Comparison of ENCODE assay signal across 14 cellular contexts in genomic region chr10:43393606-43394360, GRCh38. TPM values are rescaled to one million over a fixed set of nuclear protein-coding genes. Genes with fewer than 3 reads are reported as not detected.
A peak's percentile ranks its signal among the peaks of the same experiment; 100 is the strongest.
DNase-seq lines count a peak whose midpoint lies in the region; ATAC-seq and TF ChIP-seq lines count a peak whose summit lies in the region.
"Had no signal": no experiment of that assay in that cellular context is flagged by ENCODE, and none has a peak within 500 bp of the region (broad histone marks: within the 10 kb centered on the region; RNA-seq: fewer than 3 reads in every experiment).

No MANE protein-coding gene starts in this region.

- no peak for ATAC-seq in activated T-helper 17 cell treated with anti-CD3 and anti-CD28 coated beads, Interleukin-2, amount 50 U/mL, for 72 hours (replicated peaks)
- ATAC-seq in natural killer cell treated with Interleukin-12 subunit alpha and Interleukin-12 subunit beta and Interleukin-15 and Interleukin-18, amount 100 ng/mL, for 72 hours: no peak
- ATAC-seq in GM21737 (IDR thresholded peaks at IDR 0.05; ENCODE audit: unreplicated experiment): no peak
- ATAC-seq: activated CD4-positive, CD25-positive, alpha-beta regulatory T cell treated with anti-CD3 and anti-CD28 coated beads, Interleukin-2, amount 50 U/mL, for 24 hours had no signal

- H3K27me3 ChIP-seq in Karpas-422 (ENCODE audit: low read length) (no peaks in the 10 kb centered on the region), testis (no peaks in the 10 kb centered on the region)

- 0 out of 2 replicates have a peak overlapping the region, but pooled peaks have one; percentile 93 for H3K9ac ChIP-seq in Karpas-422 (ENCODE audit: low read length)

- peaks cover 99% of the 10 kb centered on the region for H3K36me3 Mint-ChIP-seq in activated T-helper 17 cell treated with anti-CD3 and anti-CD28 coated beads, Interleukin-2, amount 50 U/mL, for 72 hours (ENCODE audit: low read depth)
- peaks cover 52% of the 10 kb centered on the region for H3K36me3 Mint-ChIP-seq in natural killer cell treated with Interleukin-12 subunit alpha and Interleukin-12 subunit beta and Interleukin-15 and Interleukin-18, amount 100 ng/mL, for 72 hours

- 71 to 80% methylated on average over 3 of the region's 3 CpGs for WGBS in testis, 2 donors

- peaks cover 62% of the 10 kb centered on the region for H3K36me3 ChIP-seq in Karpas-422 (ENCODE audit: insufficient read depth, low read length)
- no peaks in the 10 kb centered on the region for H3K36me3 ChIP-seq in testis (ENCODE audit: low read depth, missing control alignments)

- peak overlapping the region; percentile 66 for H3K27ac Mint-ChIP-seq in activated T-helper 17 cell treated with anti-CD3 and anti-CD28 coated beads, Interleukin-2, amount 50 U/mL, for 72 hours
- peak overlapping the region; percentile 84 to 92 for H3K27ac Mint-ChIP-seq in natural killer cell treated with Interleukin-12 subunit alpha and Interleukin-12 subunit beta and Interleukin-15 and Interleukin-18, amount 100 ng/mL, for 72 hours

- H3K27ac ChIP-seq in Karpas-422 (ENCODE audit: low read length) (peak overlapping the region; percentile 87), testis (no peak overlapping the region)

- TF ChIP-seq POLR2A in testis (IDR thresholded peaks at IDR 0.05): no peak

- DNase-seq in NOMO-1 (lab: John Stamatoyannopoulos, UW; ENCODE audit: unreplicated experiment in 2 of 2) (peak; percentile 30 to 46), NOMO-1 treated with dmso at 0.1 percent for 144 hours (lab: John Stamatoyannopoulos, UW; ENCODE audit: unreplicated experiment) (no peak), Karpas-422 (no peak), kidney glomerular epithelial cell (lab: John Stamatoyannopoulos, UW) (no peak), testis (no peak)
- DNase-seq in natural killer cell treated with Interleukin-12 subunit alpha and Interleukin-12 subunit beta and Interleukin-15 and Interleukin-18, amount 100 ng/mL, for 72 hours (ENCODE audit: low spot score): no peak
- DNase-seq: 8988T, NCI-H1417 treated with DMSO at 0.1 percent for 48 hours, PC-9 had no signal

- H3K4me3 ChIP-seq in Karpas-422 (ENCODE audit: low read length): no peak overlapping the region
- H3K4me3 ChIP-seq in testis: no peak overlapping the region
- H3K4me3 ChIP-seq: PC-9 had no signal

- no peaks in the 10 kb centered on the region for H3K27me3 Mint-ChIP-seq in activated T-helper 17 cell treated with anti-CD3 and anti-CD28 coated beads, Interleukin-2, amount 50 U/mL, for 72 hours
- no peaks in the 10 kb centered on the region for H3K27me3 Mint-ChIP-seq in natural killer cell treated with Interleukin-12 subunit alpha and Interleukin-12 subunit beta and Interleukin-15 and Interleukin-18, amount 100 ng/mL, for 72 hours

- H3K9me3 ChIP-seq in Karpas-422 (ENCODE audit: low read length) (no peaks in the 10 kb centered on the region), testis (no peaks in the 10 kb centered on the region)

- H3K4me1 ChIP-seq in Karpas-422 (ENCODE audit: low read length): peaks cover 41% of the 10 kb centered on the region
- peaks cover 39% of the 10 kb centered on the region for H3K4me1 ChIP-seq in testis

- H3K4me2 ChIP-seq in Karpas-422 (ENCODE audit: low read depth, low read length, poor library complexity, severe bottlenecking): no peak overlapping the region

- peaks cover 70% of the 10 kb centered on the region for H4K20me1 ChIP-seq in Karpas-422 (ENCODE audit: insufficient read depth, low read depth, low read length)

- H3K79me2 ChIP-seq in Karpas-422 (ENCODE audit: low read length): peaks cover 85% of the 10 kb centered on the region

- no peak for TF ChIP-seq CTCF in testis (IDR thresholded peaks at IDR 0.05)

- H3K9me2 ChIP-seq in Karpas-422 (replicated peaks; ENCODE audit: insufficient read depth, low read length): no peaks in the 10 kb centered on the region

- H3K4me3 Mint-ChIP-seq in activated T-helper 17 cell treated with anti-CD3 and anti-CD28 coated beads, Interleukin-2, amount 50 U/mL, for 72 hours: peak overlapping the region; percentile 98
- H3K4me3 Mint-ChIP-seq in natural killer cell treated with Interleukin-12 subunit alpha and Interleukin-12 subunit beta and Interleukin-15 and Interleukin-18, amount 100 ng/mL, for 72 hours: peak overlapping the region; percentile 19

- no peak overlapping the region for H2AFZ ChIP-seq in Karpas-422 (ENCODE audit: low read length)
- H2AFZ ChIP-seq: PC-9 had no signal

- peaks cover 40% of the 10 kb centered on the region for H3K4me1 Mint-ChIP-seq in activated T-helper 17 cell treated with anti-CD3 and anti-CD28 coated beads, Interleukin-2, amount 50 U/mL, for 72 hours
- H3K4me1 Mint-ChIP-seq in natural killer cell treated with Interleukin-12 subunit alpha and Interleukin-12 subunit beta and Interleukin-15 and Interleukin-18, amount 100 ng/mL, for 72 hours (ENCODE audit: low read depth in 2 of 2): peaks cover 58 to 64% of the 10 kb centered on the region in 2 donors

- H3K9me3 Mint-ChIP-seq in activated T-helper 17 cell treated with anti-CD3 and anti-CD28 coated beads, Interleukin-2, amount 50 U/mL, for 72 hours: no peaks in the 10 kb centered on the region
- H3K9me3 Mint-ChIP-seq in natural killer cell treated with Interleukin-12 subunit alpha and Interleukin-12 subunit beta and Interleukin-15 and Interleukin-18, amount 100 ng/mL, for 72 hours: no peaks in the 10 kb centered on the region
- H3K9me3 Mint-ChIP-seq: nephron had no signal

- intact Hi-C loops in testis (cut with DNase I; ENCODE audit: low total_unique reads): no loop called here

RNA-seq across cellular contexts. Expression of gene HNRNPF, which starts 15.2 kb away (rescaled TPM):
- 160 and 269 TPM in 2 replicates for total RNA-seq in Karpas-422 (2014; rRNA removed; shearing (Covaris generic); ENCODE audit: low replicate concordance)
- total RNA-seq in activated T-helper 17 cell treated with anti-CD3 and anti-CD28 coated beads, Interleukin-2, amount 50 U/mL, for 72 hours: 100 to 1,000 TPM; 306 to 483 TPM
- 100 to 1,000 TPM; 340 to 514 TPM for total RNA-seq in natural killer cell treated with Interleukin-12 subunit alpha and Interleukin-12 subunit beta and Interleukin-15 and Interleukin-18, amount 100 ng/mL, for 72 hours
- total RNA-seq in testis: 100 to 1,000 TPM; 120 to 159 TPM
- polyA plus RNA-seq in testis (ENCODE audit: insufficient read depth, low read depth, low replicate concordance): 232 TPM

RNA-seq across cellular contexts. Expression of gene FXYD4, which starts 22.3 kb away (rescaled TPM):
- total RNA-seq in Karpas-422 (2014; rRNA removed; shearing (Covaris generic); ENCODE audit: low replicate concordance): not detected in 2 replicates
- total RNA-seq in activated T-helper 17 cell treated with anti-CD3 and anti-CD28 coated beads, Interleukin-2, amount 50 U/mL, for 72 hours: not detected
- total RNA-seq in natural killer cell treated with Interleukin-12 subunit alpha and Interleukin-12 subunit beta and Interleukin-15 and Interleukin-18, amount 100 ng/mL, for 72 hours: not detected
- total RNA-seq in testis: 1 to 10 TPM; 1.4 to 1.5 TPM
- 2.6 TPM for polyA plus RNA-seq in testis (ENCODE audit: insufficient read depth, low read depth, low replicate concordance)
- total RNA-seq: aorta, PC-9 had no signal
- polyA plus RNA-seq: aorta had no signal

RNA-seq across cellular contexts. Expression of gene ZNF487, which starts 43.1 kb away (rescaled TPM):
- total RNA-seq in Karpas-422 (2014; rRNA removed; shearing (Covaris generic); ENCODE audit: low replicate concordance): 11.5 and 11.8 TPM in 2 replicates
- total RNA-seq in activated T-helper 17 cell treated with anti-CD3 and anti-CD28 coated beads, Interleukin-2, amount 50 U/mL, for 72 hours: 1 to 10 TPM; 2.5 to 2.9 TPM
- 1 to 10 TPM; 3.5 to 5.7 TPM for total RNA-seq in natural killer cell treated with Interleukin-12 subunit alpha and Interleukin-12 subunit beta and Interleukin-15 and Interleukin-18, amount 100 ng/mL, for 72 hours
- 10 to 100 TPM; 22.8 to 46.2 TPM for total RNA-seq in testis
- 43.1 TPM for polyA plus RNA-seq in testis (ENCODE audit: insufficient read depth, low read depth, low replicate concordance)

Comparison
In these comparisons a context has a peak if more than half of its experiments do, and no peak if none do; other contexts are left out.
1. DNase-seq: peak in NOMO-1 (2 of 2); none in NOMO-1 treated with dmso at 0.1 percent for 144 hours (single experiment), Karpas-422 (single experiment), natural killer cell treated with Interleukin-12 subunit alpha and Interleukin-12 subunit beta and Interleukin-15 and Interleukin-18, amount 100 ng/mL, for 72 hours (single experiment), kidney glomerular epithelial cell (single experiment) and testis (single experiment).